ENCODE assay signal across 22 cellular contexts in the genomic region with DNA sequence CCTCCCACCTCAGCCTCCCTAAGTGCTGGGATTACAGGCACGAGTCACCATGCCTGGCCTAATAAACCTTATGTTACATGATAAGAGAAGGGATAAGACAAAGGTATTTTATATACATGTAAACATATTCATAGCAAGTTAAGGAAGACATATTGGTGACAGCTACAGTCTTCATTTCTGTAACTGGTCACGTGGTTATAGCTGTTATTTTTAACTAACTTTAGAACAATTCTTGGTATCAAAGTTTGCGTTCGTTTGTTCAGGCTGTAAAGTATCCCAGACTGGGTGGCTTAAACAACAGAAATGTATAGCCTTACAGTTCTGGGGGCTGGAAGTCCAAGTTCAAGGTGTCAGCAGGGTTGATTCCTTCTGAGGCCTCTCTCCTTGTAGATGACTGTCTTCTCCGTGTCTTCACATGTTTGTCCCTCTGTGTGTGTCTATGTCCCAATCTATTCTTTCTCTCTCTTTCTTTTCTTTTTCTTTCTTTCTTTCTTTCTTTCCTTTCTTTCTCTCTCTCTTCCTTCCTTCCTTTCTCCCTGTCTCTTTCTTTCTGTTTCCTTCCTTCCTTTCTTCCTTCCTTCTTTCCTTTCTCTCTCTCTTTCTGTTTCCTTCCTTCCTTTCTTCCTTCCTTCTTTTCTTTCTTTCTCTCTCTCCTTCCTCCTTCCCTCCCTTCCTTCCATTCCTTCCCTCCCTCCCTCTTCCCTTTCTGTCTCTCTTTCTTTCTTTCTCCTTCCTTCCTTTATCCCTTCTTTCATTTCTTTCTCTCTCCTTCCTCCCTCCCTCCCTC. TPM values are rescaled to one million over a fixed set of nuclear protein-coding genes. Genes with fewer than 3 reads are reported as not detected.
A peak's percentile ranks its signal among the peaks of the same experiment; 100 is the strongest.
DNase-seq lines count a peak whose midpoint lies in the region; ATAC-seq, FAIRE-seq and TF ChIP-seq lines count a peak whose summit lies in the region.
"Had no signal": no experiment of that assay in that cellular context is flagged by ENCODE, and none has a peak within 500 bp of the region (broad histone marks: within the 10 kb centered on the region; RNA-seq: fewer than 3 reads in every experiment).

No MANE protein-coding gene starts in this region.

- peaks cover 5% of the 10 kb centered on the region for H3K27me3 Mint-ChIP-seq in activated naive CD4-positive, alpha-beta T cell treated with anti-CD3 and anti-CD28 coated beads, Interleukin-2, amount 50 U/mL, for 24 hours
- peaks cover 4% of the 10 kb centered on the region for H3K27me3 Mint-ChIP-seq in CD8-positive, alpha-beta T cell (ENCODE audit: low read depth)

- in situ Hi-C loops in K562 (cut with MboI) = loop anchor here (5.0 to 10.0 kb wide), 2 partner anchors 34 to 76 kb away; a partner anchor contains a TSS

- no peak for DNase-seq in activated naive CD4-positive, alpha-beta T cell treated with anti-CD3 and anti-CD28 coated beads, Interleukin-2, amount 50 U/mL, for 72 hours (ENCODE audit: low spot score in 2 of 2)
- DNase-seq in CD8-positive, alpha-beta T cell = no peak
- DNase-seq in K562 (ENCODE audit: extremely low read depth in 1 of 4, low spot score in 3 of 4) = no peak
- DNase-seq in activated CD4-positive, CD25-positive, alpha-beta regulatory T cell treated with anti-CD3 and anti-CD28 coated beads, Interleukin-2, amount 50 U/mL, for 72 hours = no peak
- no peak for DNase-seq in adrenal gland
- DNase-seq: ACHN; BE2C; C1 segment of cervical spinal cord; Caco-2; CD4-positive, CD25-positive, alpha-beta regulatory T cell; DMS153; DMS79; GDM1; GOT3; H7 had no signal

- peaks cover 7% of the 10 kb centered on the region for H3K4me1 ChIP-seq in CD8-positive, alpha-beta T cell (ENCODE audit: insufficient read depth, low read length)
- H3K4me1 ChIP-seq in HEK293 (ENCODE audit: control insufficient read depth, insufficient read depth, low read length) (no peaks in the 10 kb centered on the region), K562 (replicated peaks in 1 of 2; ENCODE audit: control insufficient read depth in 2 of 2, insufficient read depth in 2 of 2, low read length in 2 of 2) (no peaks in the 10 kb centered on the region; a peak in 2 of 5 replicates), adrenal gland (replicated peaks in 1 of 2) (no peaks in the 10 kb centered on the region)
- H3K4me1 ChIP-seq: BE2C, Caco-2 had no signal

- POLR2A ChIA-PET in CD8-positive, alpha-beta T cell (lab: Charles Lee) = no interaction called here
- POLR2A ChIA-PET in HEK293 (lab: Yijun Ruan, JAX) (no interaction called here), K562 (lab: Yijun Ruan, JAX) (no interaction called here)

- ATAC-seq in activated naive CD4-positive, alpha-beta T cell treated with anti-CD3 and anti-CD28 coated beads, Interleukin-2, amount 50 U/mL, for 72 hours = no peak
- no peak for ATAC-seq in CD8-positive, alpha-beta T cell
- ATAC-seq in K562 = no peak
- ATAC-seq: HCT116 had no signal

- intact Hi-C loops in CD8-positive, alpha-beta T cell (cut with DNase I, micrococcal nuclease) = no loop called here
- intact Hi-C loops in K562 (cut with micrococcal nuclease) (loop anchor here (10.0 kb wide), 1 partner anchor 76 kb away; a partner anchor contains a TSS), adrenal gland (cut with DNase I) (no loop called here)

- no TSS peak for BruUV-seq in K562 (replicated peaks; lab: Mats Ljungman, UMichigan)

- CTCF ChIA-PET in CD8-positive, alpha-beta T cell (lab: Charles Lee) = interaction anchor here (1.0 kb wide), 1 partner anchor 36 kb away, joined by 7 read pairs; no protein-coding TSS in a partner anchor
- CTCF ChIA-PET in HEK293 (lab: Yijun Ruan, JAX) (interaction anchor here (1.0 to 3.5 kb wide), 3 partner anchors 10 to 110 kb away, joined by 3 to 41 read pairs (median 5); no protein-coding TSS in a partner anchor), K562 (lab: Yijun Ruan, JAX; ENCODE audit: low intra/inter-chr PET ratio) (interaction anchor here (0.7 to 4.2 kb wide), 3 partner anchors 36 to 389 kb away, joined by 3 to 50 read pairs (median 6); no protein-coding TSS in a partner anchor)

- no peak for FAIRE-seq in K562 (lab: Jason Lieb, UNC)
- FAIRE-seq: A204.1, GM12892, GM18507 had no signal

- no peak overlapping the region for H3K9ac ChIP-seq in K562 (ENCODE audit: insufficient read depth in 1 of 2, low read depth in 2 of 2, low read length in 2 of 2)

- H4K20me1 ChIP-seq in K562 (replicated peaks; ENCODE audit: control insufficient read depth, insufficient read depth, low read length) = no peaks in the 10 kb centered on the region

- TF ChIP-seq CTCF in CD8-positive, alpha-beta T cell (IDR thresholded peaks at IDR 0.05) = peak; percentile 24
- TF ChIP-seq CTCF in HEK293 (tag by site-specific recombination; IDR thresholded peaks at IDR 0.05) (no peak), K562 (IDR thresholded peaks at IDR 0.05 in 2 of 3, conservative IDR thresholded peaks at IDR 0.05 in 1 of 3; ENCODE audit: insufficient read depth in 2 of 3, low read depth in 1 of 3, low read length in 3 of 3) (no peak), adrenal gland (IDR thresholded peaks at IDR 0.05) (no peak)

- WGBS in K562 (ENCODE audit: insufficient coverage, low coverage, missing lambda C conversion rate) = 1% methylated on average over 5 of the region's 5 CpGs
- 39 to 48% (median 41%) methylated on average over 5 of the region's 5 CpGs for WGBS in adrenal gland, 4 donors

- H3K4me1 Mint-ChIP-seq in activated naive CD4-positive, alpha-beta T cell treated with anti-CD3 and anti-CD28 coated beads, Interleukin-2, amount 50 U/mL, for 24 hours = peaks cover 14% of the 10 kb centered on the region
- H3K4me1 Mint-ChIP-seq in CD8-positive, alpha-beta T cell (ENCODE audit: low read depth) = peaks cover 3% of the 10 kb centered on the region
- H3K4me1 Mint-ChIP-seq: CD4-positive, CD25-positive, alpha-beta regulatory T cell had no signal

- no peaks in the 10 kb centered on the region for H3K36me3 Mint-ChIP-seq in activated naive CD4-positive, alpha-beta T cell treated with anti-CD3 and anti-CD28 coated beads, Interleukin-2, amount 50 U/mL, for 24 hours
- no peaks in the 10 kb centered on the region for H3K36me3 Mint-ChIP-seq in activated naive CD4-positive, alpha-beta T cell treated with anti-CD3 and anti-CD28 coated beads, Interleukin-2, amount 50 U/mL, for 72 hours
- H3K36me3 Mint-ChIP-seq in CD8-positive, alpha-beta T cell = no peaks in the 10 kb centered on the region
- H3K36me3 Mint-ChIP-seq: CD4-positive, CD25-positive, alpha-beta regulatory T cell had no signal

- H2AFZ ChIP-seq in K562 (ENCODE audit: low read depth, low read length) = no peak overlapping the region

- no peaks in the 10 kb centered on the region for H3K9me3 ChIP-seq in CD8-positive, alpha-beta T cell (ENCODE audit: low read length)
- H3K9me3 ChIP-seq in HEK293 (ENCODE audit: control insufficient read depth, insufficient read depth, low read depth, low read length) (no peaks in the 10 kb centered on the region), K562 (replicated peaks; ENCODE audit: control insufficient read depth, insufficient read depth, low read depth, low read length) (no peaks in the 10 kb centered on the region), adrenal gland (replicated peaks in 1 of 3) (no peaks in the 10 kb centered on the region)
- H3K9me3 ChIP-seq: BE2C, Caco-2 had no signal

- H3K4me3 Mint-ChIP-seq in activated naive CD4-positive, alpha-beta T cell treated with anti-CD3 and anti-CD28 coated beads, Interleukin-2, amount 50 U/mL, for 24 hours = no peak overlapping the region
- no peak overlapping the region for H3K4me3 Mint-ChIP-seq in CD8-positive, alpha-beta T cell
- H3K4me3 Mint-ChIP-seq: CD4-positive, CD25-positive, alpha-beta regulatory T cell had no signal

- H3K36me3 ChIP-seq in CD8-positive, alpha-beta T cell (ENCODE audit: insufficient read depth, low read length) = no peaks in the 10 kb centered on the region
- H3K36me3 ChIP-seq in HEK293 (ENCODE audit: control insufficient read depth in 2 of 2, insufficient read depth in 1 of 2, low read length in 2 of 2) (no peaks in the 10 kb centered on the region), K562 (ENCODE audit: control insufficient read depth, insufficient read depth, low read length) (no peaks in the 10 kb centered on the region), adrenal gland (replicated peaks in 1 of 2) (no peaks in the 10 kb centered on the region)
- H3K36me3 ChIP-seq: BE2C had no signal

- no peak for TF ChIP-seq EP300 in K562 (IDR thresholded peaks at IDR 0.05; ENCODE audit: low read length)

- H3K9me3 Mint-ChIP-seq in activated naive CD4-positive, alpha-beta T cell treated with anti-CD3 and anti-CD28 coated beads, Interleukin-2, amount 50 U/mL, for 24 hours = no peaks in the 10 kb centered on the region
- no peaks in the 10 kb centered on the region for H3K9me3 Mint-ChIP-seq in activated naive CD4-positive, alpha-beta T cell treated with anti-CD3 and anti-CD28 coated beads, Interleukin-2, amount 50 U/mL, for 72 hours
- no peaks in the 10 kb centered on the region for H3K9me3 Mint-ChIP-seq in CD8-positive, alpha-beta T cell

- no peak for TF ChIP-seq RAD21 in K562 (CRISPR knock-in tag; conservative IDR thresholded peaks at IDR 0.05 in 1 of 2, IDR thresholded peaks at IDR 0.05 in 1 of 2)

- no peak overlapping the region for H3K4me3 ChIP-seq in CD8-positive, alpha-beta T cell (ENCODE audit: low read depth, low read length)
- H3K4me3 ChIP-seq in HEK293 (ENCODE audit: low read depth, low read length) (no peak overlapping the region), K562 (no peak overlapping the region), adrenal gland (no peak overlapping the region)

- no peak overlapping the region for H3K4me2 ChIP-seq in K562 (ENCODE audit: insufficient read depth, low read length)

- H3K79me2 ChIP-seq in K562 (ENCODE audit: control insufficient read depth, insufficient read depth, low read length) = no peaks in the 10 kb centered on the region

- H3K27ac Mint-ChIP-seq in activated naive CD4-positive, alpha-beta T cell treated with anti-CD3 and anti-CD28 coated beads, Interleukin-2, amount 50 U/mL, for 24 hours = peak overlapping the region; percentile 63
- no peak overlapping the region for H3K27ac Mint-ChIP-seq in activated naive CD4-positive, alpha-beta T cell treated with anti-CD3 and anti-CD28 coated beads, Interleukin-2, amount 50 U/mL, for 72 hours
- no peak overlapping the region for H3K27ac Mint-ChIP-seq in CD8-positive, alpha-beta T cell

- no peaks in the 10 kb centered on the region for H3K9me1 ChIP-seq in K562 (ENCODE audit: control insufficient read depth, insufficient read depth, low read length)

- no peak overlapping the region for H3K27ac ChIP-seq in CD8-positive, alpha-beta T cell (ENCODE audit: low read depth, low read length)
- H3K27ac ChIP-seq in HEK293 (ENCODE audit: extremely low read depth, low read depth, low read length) (no peak overlapping the region), K562 (ENCODE audit: extremely low read depth, low read depth, low read length) (no peak overlapping the region), adrenal gland (no peak overlapping the region)

- H3K27me3 ChIP-seq in CD8-positive, alpha-beta T cell (ENCODE audit: insufficient read depth, low read length) = no peaks in the 10 kb centered on the region
- no peaks in the 10 kb centered on the region for H3K27me3 ChIP-seq in K562 (ENCODE audit: control insufficient read depth in 2 of 2, insufficient read depth in 2 of 2, low read length in 2 of 2)
- peaks cover 3% of the 10 kb centered on the region for H3K27me3 ChIP-seq in adrenal gland
- H3K27me3 ChIP-seq: BE2C had no signal

- TF ChIP-seq POLR2A in K562 (conservative IDR thresholded peaks at IDR 0.05) (no peak), adrenal gland (IDR thresholded peaks at IDR 0.05) (no peak)

RNA-seq across cellular contexts. Expression of a gene that starts 7.6 kb away (rescaled TPM):
- total RNA-seq in activated naive CD4-positive, alpha-beta T cell treated with anti-CD3 and anti-CD28 coated beads, Interleukin-2, amount 50 U/mL, for 72 hours = not detected
- total RNA-seq in CD8-positive, alpha-beta T cell = not detected
- not detected in 2 replicates for total RNA-seq in K562 (2011; cell fraction: chromatin; rRNA removed; ENCODE audit: low replicate concordance)
- total RNA-seq in K562 (2011; cell fraction: nucleolus; rRNA removed) = not detected in 2 replicates
- total RNA-seq in K562 (2011; cell fraction: nucleoplasm; rRNA removed) = not detected in 2 replicates
- total RNA-seq in K562 (2014; rRNA removed) (not detected in 2 replicates), K562 (2014; rRNA removed; fragmentation: Illumina TruSeq; extraction: Trizol) (not detected in 2 replicates), K562 (2015; rRNA removed; fragmentation: Illumina TruSeq; extraction: Trizol) (not detected in 2 replicates), K562 (2021) (not detected in 2 replicates), adrenal gland (not detected)
- polyA plus RNA-seq in K562 (2011; rRNA removed) (not detected in 2 replicates), K562 (2014; fragmentation: Illumina TruSeq; extraction: Trizol) (not detected in 2 replicates), K562 (2014; fragmentation: Nextera tagmentation; extraction: Ambion mirVana) (not detected), K562 (2014; rRNA removed) (not detected in 2 replicates), adrenal gland (not detected)
- polyA plus RNA-seq in K562 (2011; cell fraction: cytosol; rRNA removed) = not detected in 2 replicates
- not detected in 2 replicates for polyA plus RNA-seq in K562 (2011; cell fraction: nucleus; rRNA removed)
- polyA plus RNA-seq in K562 (2012) = 0.33 and 0.72 TPM in 2 replicates
- not detected in 2 replicates for polyA minus RNA-seq in K562 (2011; rRNA and poly(A)+ RNA removed)
- polyA minus RNA-seq in K562 (2011; cell fraction: cytosol; rRNA and poly(A)+ RNA removed) = not detected in 2 replicates
- polyA minus RNA-seq in K562 (2011; cell fraction: nucleus; rRNA and poly(A)+ RNA removed) = not detected in 2 replicates
- total RNA-seq: Caco-2; CD4-positive, CD25-positive, alpha-beta regulatory T cell; Daoy; H7 had no signal
- polyA plus RNA-seq: CD4-positive, CD25-positive, alpha-beta regulatory T cell had no signal

RNA-seq across cellular contexts. Expression of a gene that starts 30.5 kb away (rescaled TPM):
- total RNA-seq in activated naive CD4-positive, alpha-beta T cell treated with anti-CD3 and anti-CD28 coated beads, Interleukin-2, amount 50 U/mL, for 72 hours = not detected
- total RNA-seq in CD8-positive, alpha-beta T cell = not detected
- 0.23 and 0.49 TPM in 2 replicates for total RNA-seq in K562 (2011; cell fraction: chromatin; rRNA removed; ENCODE audit: low replicate concordance)
- total RNA-seq in K562 (2011; cell fraction: nucleolus; rRNA removed) = not detected in 2 replicates
- 0.76 TPM in 1 of 2 replicates, not detected in the other for total RNA-seq in K562 (2011; cell fraction: nucleoplasm; rRNA removed)
- not detected in 2 replicates for total RNA-seq in K562 (2014; rRNA removed)
- not detected in 2 replicates for total RNA-seq in K562 (2014; rRNA removed; fragmentation: Illumina TruSeq; extraction: Trizol)
- not detected in 2 replicates for total RNA-seq in K562 (2015; rRNA removed; fragmentation: Illumina TruSeq; extraction: Trizol)
- not detected in 2 replicates for total RNA-seq in K562 (2021)
- polyA plus RNA-seq in K562 (2011; rRNA removed) = not detected in 2 replicates
- polyA plus RNA-seq in K562 (2011; cell fraction: cytosol; rRNA removed) = not detected in 2 replicates
- polyA plus RNA-seq in K562 (2011; cell fraction: nucleus; rRNA removed) = 0.14 TPM in 1 of 2 replicates, not detected in the other
- polyA plus RNA-seq in K562 (2012) = 0.07 TPM in 1 of 2 replicates, not detected in the other
- polyA plus RNA-seq in K562 (2014; fragmentation: Illumina TruSeq; extraction: Trizol) = not detected in 2 replicates
- not detected for polyA plus RNA-seq in K562 (2014; fragmentation: Nextera tagmentation; extraction: Ambion mirVana)
- polyA plus RNA-seq in K562 (2014; rRNA removed) = 0.13 and 0.30 TPM in 2 replicates
- not detected in 2 replicates for polyA minus RNA-seq in K562 (2011; rRNA and poly(A)+ RNA removed)
- polyA minus RNA-seq in K562 (2011; cell fraction: cytosol; rRNA and poly(A)+ RNA removed) = not detected in 2 replicates
- 0.13 TPM in 1 of 2 replicates, not detected in the other for polyA minus RNA-seq in K562 (2011; cell fraction: nucleus; rRNA and poly(A)+ RNA removed)
- not detected for total RNA-seq in adrenal gland
- not detected for polyA plus RNA-seq in adrenal gland
- total RNA-seq: Caco-2; CD4-positive, CD25-positive, alpha-beta regulatory T cell; Daoy; H7 had no signal
- polyA plus RNA-seq: CD4-positive, CD25-positive, alpha-beta regulatory T cell had no signal
